Comparison of ENCODE assay signal across 8 cellular contexts in genomic region chr5:151740336-151740942, GRCh38. TPM values are rescaled to one million over a fixed set of nuclear protein-coding genes. Genes with fewer than 3 reads are reported as not detected.
DNase-seq lines count a peak whose midpoint lies in the region; ATAC-seq, FAIRE-seq and TF ChIP-seq lines count a peak whose summit lies in the region.

No MANE protein-coding gene starts in this region.

- H3K9ac ChIP-seq in endothelial cell of umbilical vein (replicated peaks; ENCODE audit: extremely low read depth, insufficient read depth, low read length): peak overlapping the region; percentile 62

- peaks cover 17% of the 10 kb centered on the region for H3K36me3 Mint-ChIP-seq in activated CD8-positive, alpha-beta T cell treated with anti-CD3 and anti-CD28 coated beads for 36 hours (ENCODE audit: low read depth)

- H3K9me1 ChIP-seq in endothelial cell of umbilical vein (replicated peaks; ENCODE audit: control insufficient read depth, extremely low read depth, insufficient read depth, low read length): no peaks in the 10 kb centered on the region

- peak overlapping the region; percentile 45 for H3K4me2 ChIP-seq in endothelial cell of umbilical vein (ENCODE audit: insufficient read depth, low read length)

- dilution Hi-C loops in endothelial cell of umbilical vein (cut with MboI; ENCODE audit: extremely low pct_ligation_motif_present, low sequenced_read_pairs): no loop called here

- H3K27ac ChIP-seq in A673 (ENCODE audit: low read depth, low read length, poor library complexity, severe bottlenecking): peak overlapping the region; percentile 43
- peak overlapping the region; percentile 88 for H3K27ac ChIP-seq in endothelial cell of umbilical vein (ENCODE audit: insufficient read depth, low read depth, low read length)

- no peaks in the 10 kb centered on the region for H3K27me3 Mint-ChIP-seq in activated CD8-positive, alpha-beta T cell treated with anti-CD3 and anti-CD28 coated beads for 36 hours
- no peaks in the 10 kb centered on the region for H3K27me3 Mint-ChIP-seq in stimulated activated naive CD8-positive, alpha-beta T cell treated with anti-CD3 and anti-CD28 coated beads, Interleukin-15, amount 100 ng/mL, for 72 hours

- H3K27me3 ChIP-seq in A673 (replicated peaks; ENCODE audit: insufficient read depth, low read depth, low read length, poor library complexity) (no peaks in the 10 kb centered on the region), endothelial cell of umbilical vein (ENCODE audit: control insufficient read depth in 2 of 2, insufficient read depth in 2 of 2, low read length in 2 of 2) (no peaks in the 10 kb centered on the region)

- H4K20me1 ChIP-seq in endothelial cell of umbilical vein (replicated peaks; ENCODE audit: control insufficient read depth, extremely low read depth, insufficient read depth, low read length): no peaks in the 10 kb centered on the region

- no peak overlapping the region for H3K4me3 ChIP-seq in A673 (ENCODE audit: low read depth, low read length, poor library complexity, severe bottlenecking)
- no peak overlapping the region for H3K4me3 ChIP-seq in endothelial cell of umbilical vein (replicated peaks in 1 of 3; ENCODE audit: insufficient read depth in 1 of 3, low read depth in 1 of 3, low read length in 3 of 3)

- ATAC-seq in HG02852 (IDR thresholded peaks at IDR 0.05; ENCODE audit: unreplicated experiment): peak; percentile 70
- peak; percentile 65 for ATAC-seq in activated CD8-positive, alpha-beta T cell treated with anti-CD3 and anti-CD28 coated beads for 36 hours
- ATAC-seq in stimulated activated naive CD8-positive, alpha-beta T cell treated with anti-CD3 and anti-CD28 coated beads, Interleukin-15, amount 100 ng/mL, for 72 hours: peak; percentile 67

- H3K4me1 ChIP-seq in A673 (ENCODE audit: insufficient read depth, low read length, poor library complexity, severe bottlenecking) (peaks cover 14% of the 10 kb centered on the region), endothelial cell of umbilical vein (ENCODE audit: control insufficient read depth, extremely low read depth, insufficient read depth, low read length) (peaks cover 38% of the 10 kb centered on the region)

- TF ChIP-seq CTCF in A673 (conservative IDR thresholded peaks at IDR 0.05; ENCODE audit: low read depth, low read length): peak; percentile 90
- TF ChIP-seq CTCF in activated CD8-positive, alpha-beta T cell treated with anti-CD3 and anti-CD28 coated beads for 36 hours (IDR thresholded peaks at IDR 0.05): peak; percentile 83
- TF ChIP-seq CTCF in endothelial cell of umbilical vein (IDR thresholded peaks at IDR 0.05; ENCODE audit: extremely low read depth in 1 of 2, insufficient read depth in 1 of 2, low read depth in 1 of 2, low read length in 2 of 2): peak; percentile 68 to 86

- peak overlapping the region; percentile 26 for H2AFZ ChIP-seq in endothelial cell of umbilical vein (ENCODE audit: low read depth, low read length)

- no peak overlapping the region for H3K27ac Mint-ChIP-seq in activated CD8-positive, alpha-beta T cell treated with anti-CD3 and anti-CD28 coated beads for 36 hours
- H3K27ac Mint-ChIP-seq in stimulated activated naive CD8-positive, alpha-beta T cell treated with anti-CD3 and anti-CD28 coated beads, Interleukin-15, amount 100 ng/mL, for 72 hours: no peak overlapping the region

- TF ChIP-seq POLR2A in GM12892 (IDR thresholded peaks at IDR 0.05; ENCODE audit: low read depth, low read length) (no peak), endothelial cell of umbilical vein (IDR thresholded peaks at IDR 0.05; ENCODE audit: low read depth, low read length) (no peak)

- H3K9me3 ChIP-seq in A673 (ENCODE audit: low read depth, low read length, poor library complexity, severe bottlenecking): no peaks in the 10 kb centered on the region
- no peaks in the 10 kb centered on the region for H3K9me3 ChIP-seq in endothelial cell of umbilical vein (replicated peaks; ENCODE audit: control insufficient read depth, insufficient read depth, low read length)

- CTCF ChIA-PET in A673 (lab: Charles Lee): interaction anchor here (0.6 to 3.3 kb wide), 4 partner anchors 79 to 184 kb away, joined by 4 to 42 read pairs (median 8); no protein-coding TSS in a partner anchor
- CTCF ChIA-PET in activated CD8-positive, alpha-beta T cell treated with anti-CD3 and anti-CD28 coated beads for 36 hours (lab: Charles Lee): interaction anchor here (0.7 to 7.5 kb wide), 22 partner anchors 9 to 293 kb away, joined by 3 to 111 read pairs (median 4); partner anchors contain the start of genes ATOX1, G3BP1 and SLC36A1
- CTCF ChIA-PET in endothelial cell of umbilical vein (lab: Charles Lee): interaction anchor here (0.7 to 10.7 kb wide), 39 partner anchors 9 to 575 kb away, joined by 3 to 323 read pairs (median 8); partner anchors contain the start of genes ATOX1, G3BP1, GM2A and SLC36A1

- H3K4me1 Mint-ChIP-seq in activated CD8-positive, alpha-beta T cell treated with anti-CD3 and anti-CD28 coated beads for 36 hours (ENCODE audit: low read depth): peaks cover 14% of the 10 kb centered on the region
- H3K4me1 Mint-ChIP-seq in stimulated activated naive CD8-positive, alpha-beta T cell treated with anti-CD3 and anti-CD28 coated beads, Interleukin-15, amount 100 ng/mL, for 72 hours: peaks cover 30% of the 10 kb centered on the region

- POLR2A ChIA-PET in A673 (lab: Charles Lee; ENCODE audit: low non-redundant PET): no interaction called here
- POLR2A ChIA-PET in activated CD8-positive, alpha-beta T cell treated with anti-CD3 and anti-CD28 coated beads for 36 hours (lab: Charles Lee): interaction anchor here (0.8 to 0.9 kb wide), 2 partner anchors 77 to 80 kb away, joined by 3 read pairs; no protein-coding TSS in a partner anchor
- POLR2A ChIA-PET in endothelial cell of umbilical vein (lab: Charles Lee): interaction anchor here (0.7 to 3.6 kb wide), 6 partner anchors 54 to 82 kb away, joined by 3 to 16 read pairs (median 8); partner anchors contain the start of gene SPARC

- FAIRE-seq in GM12892 (lab: Jason Lieb, UNC): peak; percentile 67
- FAIRE-seq in endothelial cell of umbilical vein (lab: Jason Lieb, UNC): peak; percentile 92

- H3K9me3 Mint-ChIP-seq in activated CD8-positive, alpha-beta T cell treated with anti-CD3 and anti-CD28 coated beads for 36 hours: no peaks in the 10 kb centered on the region
- no peaks in the 10 kb centered on the region for H3K9me3 Mint-ChIP-seq in stimulated activated naive CD8-positive, alpha-beta T cell treated with anti-CD3 and anti-CD28 coated beads, Interleukin-15, amount 100 ng/mL, for 72 hours

- BruUV-seq in A673 (replicated peaks; lab: Mats Ljungman, UMichigan): no TSS peak
- TSS peak; percentile 39 for BruUV-seq in endothelial cell of umbilical vein (replicated peaks; lab: Mats Ljungman, UMichigan)

- intact Hi-C loops in A673 (cut with micrococcal nuclease; ENCODE audit: unreplicated experiment): loop anchor here (2.0 to 10.0 kb wide), 2 partner anchors 216 to 294 kb away; partner anchors contain the start of gene SLC36A1
- intact Hi-C loops in activated CD8-positive, alpha-beta T cell treated with anti-CD3 and anti-CD28 coated beads for 36 hours (cut with micrococcal nuclease): loop anchor here (2.0 kb wide), 1 partner anchor 82 kb away; no protein-coding TSS in a partner anchor
- intact Hi-C loops in endothelial cell of umbilical vein (cut with micrococcal nuclease): loop anchor here (1.0 to 5.0 kb wide), 8 partner anchors 21 to 423 kb away; partner anchors contain the start of gene SPARC

- DNase-seq in A673 (ENCODE audit: low spot score): peak; percentile 84
- DNase-seq in GM12892 (ENCODE audit: insufficient read length): peak; percentile 48
- peak; percentile 49 for DNase-seq in NCI-H2196 (lab: John Stamatoyannopoulos, UW; ENCODE audit: unreplicated experiment)
- DNase-seq in activated CD8-positive, alpha-beta T cell treated with anti-CD3 and anti-CD28 coated beads for 36 hours: peak; percentile 59
- DNase-seq in endothelial cell of umbilical vein (ENCODE audit: low read depth, low spot score): peak; percentile 79
- peak; percentile 74 for DNase-seq in midbrain (lab: John Stamatoyannopoulos, UW)
- peak; percentile 39 to 40 for DNase-seq in stimulated activated naive CD8-positive, alpha-beta T cell treated with anti-CD3 and anti-CD28 coated beads, Interleukin-15, amount 100 ng/mL, for 72 hours

- no peaks in the 10 kb centered on the region for H3K79me2 ChIP-seq in endothelial cell of umbilical vein (ENCODE audit: control insufficient read depth, insufficient read depth, low read length)

- peaks cover 6% of the 10 kb centered on the region for H3K36me3 ChIP-seq in A673 (ENCODE audit: insufficient read depth, low read length, poor library complexity, severe bottlenecking)
- H3K36me3 ChIP-seq in endothelial cell of umbilical vein (ENCODE audit: control insufficient read depth in 2 of 2, extremely low read depth in 1 of 2, insufficient read depth in 2 of 2, low read length in 2 of 2): no peaks in the 10 kb centered on the region

- no peak overlapping the region for H3K4me3 Mint-ChIP-seq in activated CD8-positive, alpha-beta T cell treated with anti-CD3 and anti-CD28 coated beads for 36 hours
- H3K4me3 Mint-ChIP-seq in stimulated activated naive CD8-positive, alpha-beta T cell treated with anti-CD3 and anti-CD28 coated beads, Interleukin-15, amount 100 ng/mL, for 72 hours: no peak overlapping the region

RNA-seq across cellular contexts. Expression of gene ATOX1, which starts 18.0 kb away (rescaled TPM):
- total RNA-seq in A673 (2021) (65.6 and 72.2 TPM in 2 replicates), endothelial cell of umbilical vein (113 and 130 TPM in 2 replicates)
- 130 TPM for polyA plus RNA-seq in GM12892 (2012; ENCODE audit: missing spikeins)
- 10 to 100 TPM; 69.6 to 73.3 TPM for total RNA-seq in activated CD8-positive, alpha-beta T cell treated with anti-CD3 and anti-CD28 coated beads for 36 hours
- 292 and 392 TPM in 2 replicates for polyA plus RNA-seq in endothelial cell of umbilical vein
- 386 TPM in 2 replicates for polyA plus RNA-seq in endothelial cell of umbilical vein (2011; cell fraction: cytosol; rRNA removed)
- polyA plus RNA-seq in endothelial cell of umbilical vein (2011; cell fraction: nucleus; rRNA removed): 104 and 109 TPM in 2 replicates
- polyA plus RNA-seq in endothelial cell of umbilical vein (2012): 201 and 206 TPM in 2 replicates
- 107 and 132 TPM in 2 replicates for polyA minus RNA-seq in endothelial cell of umbilical vein
- 29.2 TPM for polyA minus RNA-seq in endothelial cell of umbilical vein (2011; cell fraction: cytosol; rRNA and poly(A)+ RNA removed)
- polyA minus RNA-seq in endothelial cell of umbilical vein (2011; cell fraction: nucleus; rRNA and poly(A)+ RNA removed): 28.1 and 40.3 TPM in 2 replicates

RNA-seq across cellular contexts. Expression of gene G3BP1, which starts 31.3 kb away (rescaled TPM):
- total RNA-seq in A673 (2021): 296 and 317 TPM in 2 replicates
- polyA plus RNA-seq in GM12892 (2012; ENCODE audit: missing spikeins): 110 TPM
- total RNA-seq in activated CD8-positive, alpha-beta T cell treated with anti-CD3 and anti-CD28 coated beads for 36 hours: 100 to 1,000 TPM; 247 to 253 TPM
- total RNA-seq in endothelial cell of umbilical vein: 255 and 262 TPM in 2 replicates
- 39.5 and 50.5 TPM in 2 replicates for polyA plus RNA-seq in endothelial cell of umbilical vein
- polyA plus RNA-seq in endothelial cell of umbilical vein (2011; cell fraction: cytosol; rRNA removed): 40.3 and 46.7 TPM in 2 replicates
- 53.0 and 64.6 TPM in 2 replicates for polyA plus RNA-seq in endothelial cell of umbilical vein (2011; cell fraction: nucleus; rRNA removed)
- 135 and 201 TPM in 2 replicates for polyA plus RNA-seq in endothelial cell of umbilical vein (2012)
- polyA minus RNA-seq in endothelial cell of umbilical vein: 272 and 322 TPM in 2 replicates
- polyA minus RNA-seq in endothelial cell of umbilical vein (2011; cell fraction: cytosol; rRNA and poly(A)+ RNA removed): 211 TPM
- polyA minus RNA-seq in endothelial cell of umbilical vein (2011; cell fraction: nucleus; rRNA and poly(A)+ RNA removed): 111 and 161 TPM in 2 replicates

RNA-seq across cellular contexts. Expression of gene SPARC, which starts 53.7 kb away (rescaled TPM):
- total RNA-seq in A673 (2021): 268 and 339 TPM in 2 replicates
- 24.0 TPM for polyA plus RNA-seq in GM12892 (2012; ENCODE audit: missing spikeins)
- not detected for total RNA-seq in activated CD8-positive, alpha-beta T cell treated with anti-CD3 and anti-CD28 coated beads for 36 hours
- 3,114 and 3,174 TPM in 2 replicates for total RNA-seq in endothelial cell of umbilical vein
- 2,962 and 4,504 TPM in 2 replicates for polyA plus RNA-seq in endothelial cell of umbilical vein
- polyA plus RNA-seq in endothelial cell of umbilical vein (2011; cell fraction: cytosol; rRNA removed): 4,210 and 4,435 TPM in 2 replicates
- 2,027 and 2,207 TPM in 2 replicates for polyA plus RNA-seq in endothelial cell of umbilical vein (2011; cell fraction: nucleus; rRNA removed)
- 2,846 and 4,039 TPM in 2 replicates for polyA plus RNA-seq in endothelial cell of umbilical vein (2012)
- polyA minus RNA-seq in endothelial cell of umbilical vein: 3,279 and 4,325 TPM in 2 replicates
- not detected for polyA minus RNA-seq in endothelial cell of umbilical vein (2011; cell fraction: cytosol; rRNA and poly(A)+ RNA removed)
- 606 and 627 TPM in 2 replicates for polyA minus RNA-seq in endothelial cell of umbilical vein (2011; cell fraction: nucleus; rRNA and poly(A)+ RNA removed)

Comparison
In these comparisons a context has a peak if more than half of its experiments do, and no peak if none do; other contexts are left out.
1. RNA of gene SPARC, which starts 53.7 kb away (total RNA-seq): 3,114 to 3,174 TPM in endothelial cell of umbilical vein and 268 to 339 TPM in A673; not detected in activated CD8-positive, alpha-beta T cell treated with anti-CD3 and anti-CD28 coated beads for 36 hours; every median in the first group is over 100 times any median in the second.
2. Peak in every context shown above with its lines, with median percentiles within 50 percentile points of each other: DNase-seq, CTCF ChIP-seq and ATAC-seq.